In the genomic region with DNA sequence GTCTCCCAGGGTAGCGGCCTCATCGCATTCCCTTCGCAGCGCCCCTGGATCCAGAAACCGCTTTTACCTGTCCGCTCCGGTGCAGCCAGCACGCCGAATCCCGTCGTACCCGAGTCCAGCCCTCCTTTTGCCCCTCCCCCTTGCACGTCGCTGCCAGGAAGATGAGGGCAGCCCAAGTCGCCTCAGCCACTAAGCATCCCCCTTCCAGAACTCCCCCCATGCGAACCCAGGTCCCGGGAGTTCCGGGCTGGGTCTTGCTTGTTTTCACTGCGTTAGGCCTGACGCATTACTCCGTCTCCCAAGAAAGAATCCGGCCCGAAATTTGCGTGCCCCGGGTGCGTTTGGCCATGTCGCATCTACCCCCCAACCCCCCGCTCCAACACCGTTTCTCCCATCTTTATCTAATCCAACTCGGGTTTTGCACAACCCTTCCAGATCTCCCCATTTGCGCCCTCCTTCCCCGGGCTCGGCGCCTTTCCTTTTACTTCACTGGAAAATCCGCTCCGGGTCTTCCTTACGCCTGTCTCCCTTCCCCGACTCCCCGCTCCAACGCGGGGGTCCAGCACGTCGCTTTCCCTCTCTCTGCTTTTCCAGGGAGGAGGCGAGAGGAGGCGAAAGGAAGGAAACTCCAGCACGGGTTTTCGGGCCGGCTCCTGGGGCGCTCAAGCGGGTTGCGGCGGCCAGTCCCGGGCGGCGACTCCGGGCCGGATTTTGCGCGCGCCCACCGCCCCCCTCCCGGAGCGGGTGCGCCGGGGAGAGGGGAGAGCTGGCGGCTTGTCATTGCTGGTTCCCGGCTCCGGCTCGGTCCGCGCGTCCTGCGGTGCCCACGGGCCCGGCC, we compare ENCODE assay signal across 8 cellular contexts.
DNase-seq lines count a peak whose midpoint lies in the region; ATAC-seq and TF ChIP-seq lines count a peak whose summit lies in the region.
"Not testable (repeated sequence)": the region's sequence is repeated elsewhere in the genome, so short reads cannot be mapped to it uniquely, and the experiment has no call there.

No MANE protein-coding gene starts in this region.

- peak overlapping the region; percentile 65 for H3K27ac Mint-ChIP-seq in CD4-positive, alpha-beta T cell

- DNase-seq in CD4-positive, alpha-beta T cell: peak; percentile 50 to 74 (median 62)
- DNase-seq in H4 (ENCODE audit: low spot score): peak; percentile 91
- peak; percentile 71 for DNase-seq in NCI-H1436 treated with DMSO at 0.1 percent for 48 hours (lab: John Stamatoyannopoulos, UW)
- DNase-seq in SK-N-MC (ENCODE audit: low read depth, low spot score): peak; percentile 64
- DNase-seq in activated gamma-delta T cell treated with Interleukin-2 at 50 U/mL for 16 hours: peak; percentile 65
- peak; percentile 97 for DNase-seq in fibroblast of gingiva (ENCODE audit: low read depth)
- DNase-seq in middle frontal gyrus (ENCODE audit: extremely low spot score, low spot score): peak; percentile 80
- DNase-seq in stimulated activated CD4-positive, alpha-beta T cell treated with anti-CD3 and anti-CD28 coated beads, TNF-alpha, amount 100 ng/mL, for 24 hours (ENCODE audit: low read depth in 3 of 3): peak in 2 of 3 experiments; percentile 27 to 65

- H3K4me3 ChIP-seq in SK-N-MC: peak overlapping the region; percentile 93

- not testable (repeated sequence) for H3K27me3 ChIP-seq in CD4-positive, alpha-beta T cell (ENCODE audit: control insufficient read depth, insufficient read depth, low read length)

- POLR2A ChIA-PET in CD4-positive, alpha-beta T cell (lab: Charles Lee): interaction anchor here (1.0 to 1.2 kb wide), 2 partner anchors 101 to 115 kb away, joined by 3 read pairs; no protein-coding TSS in a partner anchor

- not testable (repeated sequence) for H3K36me3 ChIP-seq in SK-N-MC (ENCODE audit: insufficient read depth, low read length)

- not testable (repeated sequence) for H3K27ac ChIP-seq in CD4-positive, alpha-beta T cell (ENCODE audit: low read depth, low read length)
- peak overlapping the region; percentile 98 for H3K27ac ChIP-seq in SK-N-MC

- not testable (repeated sequence) for H3K9me3 Mint-ChIP-seq in CD4-positive, alpha-beta T cell

- peak overlapping the region; percentile 77 for H3K9ac ChIP-seq in SK-N-MC (ENCODE audit: insufficient read length)

- not testable (repeated sequence) for H3K9me3 ChIP-seq in CD4-positive, alpha-beta T cell (ENCODE audit: control insufficient read depth, low read length); SK-N-MC (ENCODE audit: low read depth, low read length)

- peak overlapping the region; percentile 92 for H3K4me3 Mint-ChIP-seq in CD4-positive, alpha-beta T cell

- CTCF ChIA-PET in CD4-positive, alpha-beta T cell (lab: Charles Lee): interaction anchor here (0.9 to 1.4 kb wide), 2 partner anchors 11 to 232 kb away, joined by 3 read pairs; partner anchors contain the start of gene GOSR1

- not testable (repeated sequence) for H3K27me3 Mint-ChIP-seq in CD4-positive, alpha-beta T cell

- ATAC-seq in CD4-positive, alpha-beta T cell (ENCODE audit: poor library complexity): peak; percentile 72

- H3K36me3 Mint-ChIP-seq in CD4-positive, alpha-beta T cell (ENCODE audit: low read depth): peaks cover 17% of the 10 kb centered on the region

- peaks cover 34% of the 10 kb centered on the region for H3K4me1 Mint-ChIP-seq in CD4-positive, alpha-beta T cell (ENCODE audit: low read depth)

- TF ChIP-seq CTCF in CD4-positive, alpha-beta T cell (IDR thresholded peaks at IDR 0.05): not testable (repeated sequence)

- intact Hi-C loops in CD4-positive, alpha-beta T cell (cut with DNase I, micrococcal nuclease): not testable (repeated sequence)

Comparison
In these comparisons a context has a peak if more than half of its experiments do, and no peak if none do; other contexts are left out.
1. DNase-seq: peak in every context shown above with its lines; median percentile 97 in fibroblast of gingiva; 91 in H4; 80 in middle frontal gyrus; 71 in NCI-H1436 treated with DMSO at 0.1 percent for 48 hours; 65 in activated gamma-delta T cell treated with Interleukin-2 at 50 U/mL for 16 hours; 64 in SK-N-MC; 62 in CD4-positive, alpha-beta T cell; 46 in stimulated activated CD4-positive, alpha-beta T cell treated with anti-CD3 and anti-CD28 coated beads, TNF-alpha, amount 100 ng/mL, for 24 hours.